In genomic region chr12:97194551-97194950, GRCh38 we compare ENCODE assay signal across 21 cellular contexts.
DNase-seq lines count a peak whose midpoint lies in the region.
"Had no signal": no experiment of that assay in that cellular context is flagged by ENCODE, and none has a peak within 500 bp of the region (broad histone marks: within the 10 kb centered on the region; RNA-seq: fewer than 3 reads in every experiment).

No MANE protein-coding gene starts in this region.

- DNase-seq in DMS53 (lab: John Stamatoyannopoulos, UW) (peak; percentile 20), DMS53 treated with DMSO at 0.1 percent for 48 hours (lab: John Stamatoyannopoulos, UW; ENCODE audit: unreplicated experiment) (no peak), SW480 (ENCODE audit: low spot score) (peak; percentile 1), kidney glomerular epithelial cell (lab: John Stamatoyannopoulos, UW) (peak; percentile 15), NCI-H82 (lab: John Stamatoyannopoulos, UW) (no peak), HT-29 (ENCODE audit: low spot score) (no peak), occipital lobe (lab: John Stamatoyannopoulos, UW) (no peak), NCI-H774 (lab: John Stamatoyannopoulos, UW) (no peak)
- DNase-seq: ACHN; Caco-2; CD4-positive, alpha-beta memory T cell; GM23248; H9; HFFc6; KG1; NCI-H1092 treated with DMSO at 0.1 percent for 48 hours; NCI-H1436 treated with DMSO at 0.1 percent for 48 hours; NCI-H2029; NCI-H2227 treated with DMSO at 0.1 percent for 48 hours; NCI-H510A; SHP77 had no signal

Comparison
In these comparisons a context has a peak if more than half of its experiments do, and no peak if none do; other contexts are left out.
1. DNase-seq: peak in DMS53 (single experiment), SW480 (single experiment) and kidney glomerular epithelial cell (single experiment); none in DMS53 treated with DMSO at 0.1 percent for 48 hours (single experiment), NCI-H82 (single experiment), HT-29 (single experiment), occipital lobe (single experiment) and NCI-H774 (single experiment).